ENCODE assay signal across 15 cellular contexts in the genomic region with DNA sequence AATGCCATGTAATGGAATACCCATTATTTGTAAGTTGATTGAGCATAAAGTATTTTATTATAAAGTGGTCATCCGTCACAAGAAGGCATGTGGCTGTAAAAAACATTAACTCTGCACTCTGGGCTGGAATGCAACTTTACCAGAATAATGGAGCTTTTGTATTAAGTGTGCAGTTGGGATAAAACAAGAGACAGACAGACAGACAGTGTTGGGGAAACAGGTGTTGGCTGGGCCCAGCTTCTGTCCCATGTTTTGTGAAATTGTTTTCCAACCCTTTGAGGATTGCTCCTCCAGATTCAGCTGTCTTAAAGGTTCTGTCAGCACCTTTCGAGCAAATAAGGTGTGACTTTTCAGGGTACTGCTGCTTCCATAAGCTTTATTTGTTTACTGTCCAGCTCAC.
DNase-seq lines count a peak whose midpoint lies in the region; ATAC-seq and TF ChIP-seq lines count a peak whose summit lies in the region.
"Had no signal": no experiment of that assay in that cellular context is flagged by ENCODE, and none has a peak within 500 bp of the region (broad histone marks: within the 10 kb centered on the region; RNA-seq: fewer than 3 reads in every experiment).

No MANE protein-coding gene starts in this region.

- H3K4me1 Mint-ChIP-seq in stimulated activated memory B cell treated with anti-CD40 and anti-IgM and Interleukin-4, amounts not matched to agents 10 μg/mL and 1 μg/mL and 100 μg/mL, for 72 hours, result peaks cover 29% of the 10 kb centered on the region

- WGBS in ectodermal cell, 2 experiments, result 90 to 93% methylated on average over 2 of the region's 2 CpGs

- intact Hi-C loops in gastrocnemius medialis (cut with DNase I; ENCODE audit: low total_unique reads), result loop anchor here (5.0 kb wide), 2 partner anchors 45 to 80 kb away; partner anchors contain the start of gene GBF1

- H3K27me3 ChIP-seq in ectodermal cell (ENCODE audit: control insufficient read depth, insufficient read depth, low read length, poor library complexity, severe bottlenecking) (no peaks in the 10 kb centered on the region), gastrocnemius medialis (no peaks in the 10 kb centered on the region)
- H3K27me3 ChIP-seq: Peyer's patch had no signal

- H3K4me3 ChIP-seq in ectodermal cell (ENCODE audit: insufficient read depth, low read depth, low read length) (no peak overlapping the region), gastrocnemius medialis (no peak overlapping the region)
- H3K4me3 ChIP-seq: GM12878, Peyer's patch had no signal

- H3K27ac ChIP-seq in ectodermal cell (ENCODE audit: insufficient read depth, low read depth, low read length, poor library complexity, severe bottlenecking), result peak overlapping the region; percentile 57
- peak overlapping the region; percentile 82 to 92 (median 88) for H3K27ac ChIP-seq in gastrocnemius medialis
- H3K27ac ChIP-seq: Peyer's patch had no signal

- DNase-seq in LHCN-M2 (ENCODE audit: low read depth) (peak; percentile 61), myocyte (ENCODE audit: low read depth) (peak; percentile 81), gastrocnemius medialis (peak; percentile 25 to 38), HPDE6-E6E7 (ENCODE audit: extremely low spot score) (no peak), HCEC 1CT (no peak)
- DNase-seq: Caco-2; CD4-positive, alpha-beta T cell; NCI-H1694; NCI-H2081 treated with DMSO at 0.1 percent for 48 hours; NCI-H526; Peyer's patch had no signal

- ATAC-seq in gastrocnemius medialis (peak; percentile 42 to 62), HG02588 (IDR thresholded peaks at IDR 0.05; ENCODE audit: unreplicated experiment) (no peak)
- no peak for ATAC-seq in stimulated activated memory B cell treated with anti-CD40 and anti-IgM and Interleukin-4, amounts not matched to agents 10 μg/mL and 1 μg/mL and 100 μg/mL, for 72 hours
- ATAC-seq: GM12878 had no signal

- H3K27ac Mint-ChIP-seq in stimulated activated memory B cell treated with anti-CD40 and anti-IgM and Interleukin-4, amounts not matched to agents 10 μg/mL and 1 μg/mL and 100 μg/mL, for 72 hours, result no peak overlapping the region
- H3K27ac Mint-ChIP-seq: CD4-positive, alpha-beta T cell had no signal

- in situ Hi-C loops in gastrocnemius medialis (cut with MboI; ENCODE audit: low sequenced_read_pairs in 4 of 4), result no loop called here

- H3K4me3 Mint-ChIP-seq in stimulated activated memory B cell treated with anti-CD40 and anti-IgM and Interleukin-4, amounts not matched to agents 10 μg/mL and 1 μg/mL and 100 μg/mL, for 72 hours, result no peak overlapping the region
- H3K4me3 Mint-ChIP-seq: CD4-positive, alpha-beta T cell had no signal

- no peak for TF ChIP-seq CTCF in gastrocnemius medialis (IDR thresholded peaks at IDR 0.05 in 4 of 5, conservative IDR thresholded peaks at IDR 0.05 in 1 of 5)

- H3K9me3 ChIP-seq in ectodermal cell (ENCODE audit: control insufficient read depth, low read length), result no peaks in the 10 kb centered on the region
- no peaks in the 10 kb centered on the region for H3K9me3 ChIP-seq in gastrocnemius medialis
- H3K9me3 ChIP-seq: Caco-2, Peyer's patch had no signal

- H3K4me1 ChIP-seq in ectodermal cell (ENCODE audit: control insufficient read depth, insufficient read depth, low read length) (peaks cover 26% of the 10 kb centered on the region), gastrocnemius medialis (peaks cover 49 to 65% of the 10 kb centered on the region in 2 donors)
- H3K4me1 ChIP-seq: Caco-2 had no signal

- H3K36me3 Mint-ChIP-seq in stimulated activated memory B cell treated with anti-CD40 and anti-IgM and Interleukin-4, amounts not matched to agents 10 μg/mL and 1 μg/mL and 100 μg/mL, for 72 hours, result peaks cover 8% of the 10 kb centered on the region

- no peak for TF ChIP-seq POLR2A in gastrocnemius medialis (IDR thresholded peaks at IDR 0.05)

- H3K27me3 Mint-ChIP-seq in stimulated activated memory B cell treated with anti-CD40 and anti-IgM and Interleukin-4, amounts not matched to agents 10 μg/mL and 1 μg/mL and 100 μg/mL, for 72 hours, result no peaks in the 10 kb centered on the region
- H3K27me3 Mint-ChIP-seq: CD4-positive, alpha-beta T cell had no signal

- H3K36me3 ChIP-seq in ectodermal cell (ENCODE audit: control insufficient read depth, insufficient read depth, low read length), result no peaks in the 10 kb centered on the region
- H3K36me3 ChIP-seq in gastrocnemius medialis, result no peaks in the 10 kb centered on the region

- no peaks in the 10 kb centered on the region for H3K9me3 Mint-ChIP-seq in stimulated activated memory B cell treated with anti-CD40 and anti-IgM and Interleukin-4, amounts not matched to agents 10 μg/mL and 1 μg/mL and 100 μg/mL, for 72 hours
- H3K9me3 Mint-ChIP-seq: CD4-positive, alpha-beta T cell had no signal

Comparison
In these comparisons a context has a peak if more than half of its experiments do, and no peak if none do; other contexts are left out.
1. DNase-seq: peak in LHCN-M2 (single experiment), myocyte (single experiment) and gastrocnemius medialis (2 of 2); none in HPDE6-E6E7 (single experiment) and HCEC 1CT (single experiment).
2. ATAC-seq: peak in gastrocnemius medialis (2 of 2); none in HG02588 (single experiment) and stimulated activated memory B cell treated with anti-CD40 and anti-IgM and Interleukin-4, amounts not matched to agents 10 μg/mL and 1 μg/mL and 100 μg/mL, for 72 hours (single experiment).